Comparison of ENCODE assay signal across 14 cellular contexts in the genomic region with DNA sequence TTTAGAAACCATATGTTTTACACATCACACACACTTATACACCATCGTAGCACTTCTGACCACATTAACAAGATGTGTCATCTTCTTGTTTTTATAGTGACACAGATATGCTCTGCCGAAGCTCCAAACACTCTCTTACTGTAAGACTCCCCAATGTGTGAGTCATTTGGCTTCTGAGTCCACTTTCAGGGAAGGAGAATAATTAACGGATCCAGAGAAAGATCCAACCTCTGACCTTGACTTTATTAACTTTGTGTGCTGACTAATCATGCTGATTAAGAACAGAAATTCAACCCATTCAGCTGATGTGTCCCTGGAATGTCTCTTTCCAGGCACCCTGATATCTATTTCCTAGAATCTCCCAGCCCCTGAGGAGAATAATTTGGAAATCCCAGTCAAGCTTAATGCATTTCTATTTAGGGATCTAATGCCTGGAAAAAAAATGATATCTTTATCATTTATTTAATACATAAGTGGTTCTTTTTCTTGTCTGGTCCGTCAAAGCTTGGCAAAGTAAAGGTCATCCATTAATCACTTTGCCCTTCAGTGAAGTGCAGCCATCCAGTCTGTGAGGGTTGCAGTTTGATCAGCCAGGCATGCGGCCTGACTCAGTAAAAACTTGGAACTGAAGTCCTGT.
DNase-seq lines count a peak whose midpoint lies in the region; ATAC-seq and TF ChIP-seq lines count a peak whose summit lies in the region.
"Had no signal": no experiment of that assay in that cellular context is flagged by ENCODE, and none has a peak within 500 bp of the region (broad histone marks: within the 10 kb centered on the region; RNA-seq: fewer than 3 reads in every experiment).

No MANE protein-coding gene starts in this region.

- intact Hi-C loops in mammary epithelial cell (cut with micrococcal nuclease) = no loop called here
- intact Hi-C loops in activated CD8-positive, alpha-beta T cell treated with anti-CD3 and anti-CD28 coated beads for 36 hours (cut with micrococcal nuclease) = no loop called here

- no peak for TF ChIP-seq CTCF in AG04449 (IDR thresholded peaks at IDR 0.05; ENCODE audit: insufficient read depth, low read length, missing control alignments)
- no peak for TF ChIP-seq CTCF in mammary epithelial cell (conservative IDR thresholded peaks at IDR 0.05 in 1 of 2, IDR thresholded peaks at IDR 0.05 in 1 of 2; ENCODE audit: extremely low read depth in 1 of 2, insufficient read depth in 1 of 2, low read depth in 1 of 2, low read length in 2 of 2)
- TF ChIP-seq CTCF in activated CD8-positive, alpha-beta T cell treated with anti-CD3 and anti-CD28 coated beads for 36 hours (IDR thresholded peaks at IDR 0.05) = no peak

- H3K9ac ChIP-seq in mammary epithelial cell (ENCODE audit: insufficient read depth, low read length) = no peak overlapping the region

- H3K27me3 Mint-ChIP-seq in activated CD8-positive, alpha-beta T cell treated with anti-CD3 and anti-CD28 coated beads for 36 hours = no peaks in the 10 kb centered on the region
- H3K27me3 Mint-ChIP-seq: type B pancreatic cell had no signal

- H3K4me1 Mint-ChIP-seq in activated CD8-positive, alpha-beta T cell treated with anti-CD3 and anti-CD28 coated beads for 36 hours (ENCODE audit: low read depth) = no peaks in the 10 kb centered on the region

- H3K27me3 ChIP-seq in mammary epithelial cell (ENCODE audit: insufficient read depth, low read length) = peaks cover 7% of the 10 kb centered on the region
- H3K27me3 ChIP-seq: neutrophil had no signal

- H3K9me3 ChIP-seq in mammary epithelial cell (replicated peaks; ENCODE audit: insufficient read depth, low read length) = no peaks in the 10 kb centered on the region
- H3K9me3 ChIP-seq: neutrophil had no signal

- POLR2A ChIA-PET in AG04449 (lab: Yijun Ruan, JAX) = no interaction called here
- POLR2A ChIA-PET in activated CD8-positive, alpha-beta T cell treated with anti-CD3 and anti-CD28 coated beads for 36 hours (lab: Charles Lee) = no interaction called here

- H3K36me3 ChIP-seq in mammary epithelial cell (ENCODE audit: insufficient read depth, low read length) = no peaks in the 10 kb centered on the region
- H3K36me3 ChIP-seq: neutrophil had no signal

- DNase-seq in AG04449 (ENCODE audit: low read depth, low spot score) (peak; percentile 69), HPDE6-E6E7 (ENCODE audit: extremely low spot score) (peak; percentile 13), mammary epithelial cell (peak; percentile 92), kidney tubule cell (ENCODE audit: low spot score) (peak; percentile 99), NCI-H146 treated with DMSO at 0.1 percent for 48 hours (lab: John Stamatoyannopoulos, UW; ENCODE audit: unreplicated experiment) (no peak), activated gamma-delta T cell treated with Interleukin-2 at 50 U/mL for 16 hours (no peak)
- DNase-seq in activated CD8-positive, alpha-beta T cell treated with anti-CD3 and anti-CD28 coated beads for 36 hours = no peak
- DNase-seq: C1 segment of cervical spinal cord, cerebellar nuclear complex, NCI-H510A treated with DMSO at 0.1 percent for 48 hours, T-helper 1 cell had no signal

- H3K79me2 ChIP-seq in mammary epithelial cell (ENCODE audit: insufficient read depth, low read length) = no peaks in the 10 kb centered on the region

- no peak for ATAC-seq in activated CD8-positive, alpha-beta T cell treated with anti-CD3 and anti-CD28 coated beads for 36 hours
- ATAC-seq in GM21786 (IDR thresholded peaks at IDR 0.05; ENCODE audit: unreplicated experiment) = no peak

- no peak overlapping the region for H3K4me3 Mint-ChIP-seq in activated CD8-positive, alpha-beta T cell treated with anti-CD3 and anti-CD28 coated beads for 36 hours
- H3K4me3 Mint-ChIP-seq: type B pancreatic cell had no signal

- CTCF ChIA-PET in AG04449 (lab: Yijun Ruan, JAX) (no interaction called here), mammary epithelial cell (lab: Charles Lee; ENCODE audit: low non-redundant PET) (no interaction called here)
- CTCF ChIA-PET in activated CD8-positive, alpha-beta T cell treated with anti-CD3 and anti-CD28 coated beads for 36 hours (lab: Charles Lee) = no interaction called here

- peaks cover 4% of the 10 kb centered on the region for H3K9me3 Mint-ChIP-seq in activated CD8-positive, alpha-beta T cell treated with anti-CD3 and anti-CD28 coated beads for 36 hours

- dilution Hi-C loops in mammary epithelial cell (cut with HindIII; ENCODE audit: low sequenced_read_pairs) = no loop called here

- WGBS in mammary epithelial cell (ENCODE audit: low coverage, missing lambda C conversion rate) = 40% methylated on average over 5 of the region's 5 CpGs

- no peak overlapping the region for H3K4me3 ChIP-seq in AG04449 (ENCODE audit: low read depth, low read length)
- no peak overlapping the region for H3K4me3 ChIP-seq in mammary epithelial cell (replicated peaks in 1 of 3; ENCODE audit: insufficient read depth in 1 of 3, low read depth in 2 of 3, low read length in 3 of 3)

- H3K27ac ChIP-seq in mammary epithelial cell (ENCODE audit: insufficient read depth, low read depth, low read length) = no peak overlapping the region
- H3K27ac ChIP-seq: neutrophil had no signal

- no peak overlapping the region for H2AFZ ChIP-seq in mammary epithelial cell (ENCODE audit: low read depth, low read length)

- no TSS peak for BruUV-seq in mammary epithelial cell (replicated peaks; lab: Mats Ljungman, UMichigan)

- H3K4me2 ChIP-seq in mammary epithelial cell (ENCODE audit: insufficient read depth, low read depth, low read length) = no peak overlapping the region

- in situ Hi-C loops in mammary epithelial cell (cut with MboI; ENCODE audit: low sequenced_read_pairs in 2 of 2) = no loop called here

- H3K36me3 Mint-ChIP-seq in activated CD8-positive, alpha-beta T cell treated with anti-CD3 and anti-CD28 coated beads for 36 hours (ENCODE audit: low read depth) = no peaks in the 10 kb centered on the region
- H3K36me3 Mint-ChIP-seq: type B pancreatic cell had no signal

- H4K20me1 ChIP-seq in mammary epithelial cell (ENCODE audit: insufficient read depth, low read length) = no peaks in the 10 kb centered on the region

- no peaks in the 10 kb centered on the region for H3K4me1 ChIP-seq in mammary epithelial cell (ENCODE audit: insufficient read depth, low read length)

- H3K27ac Mint-ChIP-seq in activated CD8-positive, alpha-beta T cell treated with anti-CD3 and anti-CD28 coated beads for 36 hours = no peak overlapping the region
- H3K27ac Mint-ChIP-seq: type B pancreatic cell had no signal

Comparison
In these comparisons a context has a peak if more than half of its experiments do, and no peak if none do; other contexts are left out.
1. DNase-seq: peak in AG04449 (single experiment), HPDE6-E6E7 (single experiment), mammary epithelial cell (single experiment) and kidney tubule cell (single experiment); none in activated CD8-positive, alpha-beta T cell treated with anti-CD3 and anti-CD28 coated beads for 36 hours (single experiment), NCI-H146 treated with DMSO at 0.1 percent for 48 hours (single experiment) and activated gamma-delta T cell treated with Interleukin-2 at 50 U/mL for 16 hours (single experiment).